10 cellular contexts compared by ENCODE assay signal in the genomic region with DNA sequence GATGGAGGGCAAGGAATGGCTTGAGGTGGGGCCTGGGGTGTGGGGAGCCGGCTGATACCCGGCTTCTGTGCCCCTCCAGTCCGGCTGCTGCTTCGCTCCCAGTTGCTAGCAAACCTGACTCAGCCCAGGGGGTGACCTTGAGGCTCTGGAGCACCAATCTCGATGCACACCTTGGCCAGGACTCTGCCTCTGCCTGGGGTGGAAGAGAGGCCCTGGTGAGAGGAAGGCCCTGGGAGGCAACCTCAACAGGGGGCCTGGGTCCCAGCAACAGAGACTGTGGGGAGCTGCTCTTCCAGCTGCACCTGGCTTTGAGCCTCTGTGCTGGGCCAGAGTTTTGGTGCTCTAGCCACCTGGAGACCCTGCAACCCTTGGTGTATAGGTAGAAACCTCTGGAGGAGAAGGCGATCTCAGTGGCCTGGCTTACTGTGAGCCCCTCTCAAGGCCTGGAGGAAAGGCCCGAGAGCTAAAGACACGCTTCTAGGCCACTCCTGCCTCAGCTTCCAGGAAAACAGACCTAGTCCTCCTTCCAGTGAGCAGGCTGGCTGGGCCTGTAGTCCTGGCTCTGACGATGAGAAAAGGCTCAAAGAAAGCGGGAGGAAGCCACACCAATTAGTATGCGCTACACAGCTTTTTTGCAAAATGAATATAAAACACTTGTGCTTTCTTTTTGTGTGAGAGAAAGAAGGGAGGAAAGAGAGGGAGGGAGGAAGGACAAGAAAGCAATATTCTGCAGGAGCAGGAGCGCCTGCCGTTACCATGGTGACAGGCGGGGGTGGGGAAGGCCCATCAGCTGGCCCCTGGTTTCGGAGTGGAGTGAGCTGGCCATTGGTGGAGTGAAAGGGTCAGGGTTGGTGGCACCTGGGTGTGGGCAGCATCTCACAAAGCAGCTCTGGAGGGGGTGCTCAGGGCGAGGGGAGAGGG. TPM values are rescaled to one million over a fixed set of nuclear protein-coding genes. Genes with fewer than 3 reads are reported as not detected.
DNase-seq lines count a peak whose midpoint lies in the region; ATAC-seq, FAIRE-seq and TF ChIP-seq lines count a peak whose summit lies in the region.
"Had no signal": no experiment of that assay in that cellular context is flagged by ENCODE, and none has a peak within 500 bp of the region (broad histone marks: within the 10 kb centered on the region; RNA-seq: fewer than 3 reads in every experiment).

No MANE protein-coding gene starts in this region.

- H3K27ac ChIP-seq in heart right ventricle = peak overlapping the region in 9 of 10 donors; percentile 30 to 82 (median 65)
- H3K27ac ChIP-seq in ectodermal cell (ENCODE audit: insufficient read depth, low read depth, low read length, poor library complexity, severe bottlenecking) = peak overlapping the region; percentile 69
- H3K27ac ChIP-seq in naive thymus-derived CD4-positive, alpha-beta T cell (ENCODE audit: low read depth, low read length) = no peak overlapping the region
- H3K27ac ChIP-seq in upper lobe of right lung = peak overlapping the region; percentile 86

- WGBS in heart right ventricle, 2 donors = 81 to 85% methylated on average over 16 of the region's 16 CpGs
- WGBS in ectodermal cell, 2 experiments = 78 to 80% methylated on average over 16 of the region's 16 CpGs

- H3K36me3 ChIP-seq in heart right ventricle (peaks cover 0 to 10% (median 0%) of the 10 kb centered on the region in 9 donors), ectodermal cell (ENCODE audit: control insufficient read depth, insufficient read depth, low read length) (no peaks in the 10 kb centered on the region), upper lobe of right lung (no peaks in the 10 kb centered on the region)
- H3K36me3 ChIP-seq in naive thymus-derived CD4-positive, alpha-beta T cell (ENCODE audit: control insufficient read depth in 2 of 3, insufficient read depth in 3 of 3, low read length in 3 of 3) = peaks cover 0 to 56% (median 0%) of the 10 kb centered on the region in 3 experiments

- no peaks in the 10 kb centered on the region for H3K9me3 ChIP-seq in heart right ventricle
- no peaks in the 10 kb centered on the region for H3K9me3 ChIP-seq in ectodermal cell (ENCODE audit: control insufficient read depth, low read length)
- H3K9me3 ChIP-seq in naive thymus-derived CD4-positive, alpha-beta T cell (ENCODE audit: control insufficient read depth in 2 of 3, low read length in 3 of 3) = no peaks in the 10 kb centered on the region
- no peaks in the 10 kb centered on the region for H3K9me3 ChIP-seq in upper lobe of right lung

- intact Hi-C loops in heart right ventricle (cut with DNase I) (loop anchor here in 4 of 10 donors (5.0 to 10.0 kb wide), 3 partner anchors 65 to 415 kb away; partner anchors contain the start of gene MTSS2 (in 2 of the 4)), Right ventricle myocardium inferior (cut with DNase I) (no loop called here), upper lobe of right lung (cut with DNase I) (no loop called here)
- intact Hi-C loops in naive thymus-derived CD4-positive, alpha-beta T cell (cut with micrococcal nuclease) = loop anchor here in 1 of 2 donors (1.0 kb wide), 1 partner anchor 20 kb away; no protein-coding TSS in a partner anchor

- no peaks in the 10 kb centered on the region for H3K27me3 Mint-ChIP-seq in naive thymus-derived CD4-positive, alpha-beta T cell
- H3K27me3 Mint-ChIP-seq: CD4-positive, CD25-positive, alpha-beta regulatory T cell had no signal

- H3K9me3 Mint-ChIP-seq in naive thymus-derived CD4-positive, alpha-beta T cell = no peaks in the 10 kb centered on the region
- H3K9me3 Mint-ChIP-seq: activated naive CD4-positive, alpha-beta T cell treated with anti-CD3 and anti-CD28 coated beads, Interleukin-2, amount 50 U/mL, for 72 hours; CD4-positive, CD25-positive, alpha-beta regulatory T cell had no signal

- H3K27me3 ChIP-seq in heart right ventricle = no peaks in the 10 kb centered on the region
- H3K27me3 ChIP-seq in ectodermal cell (ENCODE audit: control insufficient read depth, insufficient read depth, low read length, poor library complexity, severe bottlenecking) = no peaks in the 10 kb centered on the region
- H3K27me3 ChIP-seq in naive thymus-derived CD4-positive, alpha-beta T cell (ENCODE audit: control insufficient read depth in 2 of 2, insufficient read depth in 2 of 2, low read length in 2 of 2) = no peaks in the 10 kb centered on the region
- no peaks in the 10 kb centered on the region for H3K27me3 ChIP-seq in upper lobe of right lung

- H3K36me3 Mint-ChIP-seq in naive thymus-derived CD4-positive, alpha-beta T cell = peaks cover 0 to 40% (median 9%) of the 10 kb centered on the region in 5 donors
- H3K36me3 Mint-ChIP-seq: activated naive CD4-positive, alpha-beta T cell treated with anti-CD3 and anti-CD28 coated beads, Interleukin-2, amount 50 U/mL, for 72 hours had no signal

- H3K4me3 Mint-ChIP-seq in naive thymus-derived CD4-positive, alpha-beta T cell = peak overlapping the region in 2 of 10 donors; percentile 23 to 55
- H3K4me3 Mint-ChIP-seq: CD4-positive, CD25-positive, alpha-beta regulatory T cell had no signal

- DNase-seq in heart right ventricle (peak in 1 of 2 donors; percentile 38), Right ventricle myocardium inferior (ENCODE audit: missing footprints) (no peak), upper lobe of right lung (no peak), D721Med (ENCODE audit: insufficient read length, low spot score) (no peak)
- DNase-seq in naive thymus-derived CD4-positive, alpha-beta T cell = no peak
- DNase-seq: CD4-positive, CD25-positive, alpha-beta regulatory T cell had no signal

- CTCF ChIA-PET in naive thymus-derived CD4-positive, alpha-beta T cell (lab: Charles Lee) = interaction anchor here (1.3 to 2.7 kb wide), 3 partner anchors 8 to 24 kb away, joined by 3 to 15 read pairs (median 3); no protein-coding TSS in a partner anchor

- H3K4me1 Mint-ChIP-seq in naive thymus-derived CD4-positive, alpha-beta T cell = peaks cover 9 to 50% (median 20%) of the 10 kb centered on the region in 7 donors

- POLR2A ChIA-PET in naive thymus-derived CD4-positive, alpha-beta T cell (lab: Charles Lee) = interaction anchor here (5.9 kb wide), 1 partner anchor 12 kb away, joined by 59 read pairs; no protein-coding TSS in a partner anchor

- ATAC-seq in heart right ventricle (no peak), Right ventricle myocardium inferior (no peak), upper lobe of right lung (no peak), HG02763 (IDR thresholded peaks at IDR 0.05; ENCODE audit: unreplicated experiment) (no peak), GM18505 (IDR thresholded peaks at IDR 0.05; ENCODE audit: unreplicated experiment) (no peak)
- ATAC-seq in naive thymus-derived CD4-positive, alpha-beta T cell = no peak
- ATAC-seq: activated naive CD4-positive, alpha-beta T cell treated with anti-CD3 and anti-CD28 coated beads, Interleukin-2, amount 50 U/mL, for 72 hours had no signal

- FAIRE-seq in D721Med (lab: Jason Lieb, UNC) = no peak

- H3K4me1 ChIP-seq in heart right ventricle (peaks cover 32 to 73% (median 59%) of the 10 kb centered on the region in 9 donors), ectodermal cell (ENCODE audit: control insufficient read depth, insufficient read depth, low read length) (peaks cover 23% of the 10 kb centered on the region), upper lobe of right lung (peaks cover 81% of the 10 kb centered on the region)
- H3K4me1 ChIP-seq in naive thymus-derived CD4-positive, alpha-beta T cell (ENCODE audit: control insufficient read depth in 2 of 2, insufficient read depth in 2 of 2, low read length in 2 of 2) = peaks cover 0 to 6% of the 10 kb centered on the region in 2 donors

- H3K27ac Mint-ChIP-seq in naive thymus-derived CD4-positive, alpha-beta T cell = peak overlapping the region in 5 of 9 donors; percentile 22 to 94 (median 81)

- TF ChIP-seq CTCF in heart right ventricle (IDR thresholded peaks at IDR 0.05) (no peak), upper lobe of right lung (IDR thresholded peaks at IDR 0.05) (no peak), D721Med (IDR thresholded peaks at IDR 0.05; ENCODE audit: insufficient read depth, missing control alignments) (no peak)

- no peak for TF ChIP-seq POLR2A in GM18505 (IDR thresholded peaks at IDR 0.05; ENCODE audit: borderline replicate concordance, extremely low read depth, insufficient read depth, insufficient read length)

- H3K4me3 ChIP-seq in heart right ventricle (no peak overlapping the region), ectodermal cell (ENCODE audit: insufficient read depth, low read depth, low read length) (no peak overlapping the region), upper lobe of right lung (no peak overlapping the region)
- no peak overlapping the region for H3K4me3 ChIP-seq in naive thymus-derived CD4-positive, alpha-beta T cell (ENCODE audit: low read length)

RNA-seq across cellular contexts. Expression of gene VAC14, which starts 51.0 kb away (rescaled TPM):
- total RNA-seq in heart right ventricle = 10 to 100 TPM; 19.2 to 27.9 (median 22.7) TPM
- 10 to 100 TPM; 27.1 to 43.7 TPM for polyA plus RNA-seq in heart right ventricle
- total RNA-seq in Right ventricle myocardium inferior = 21.7 TPM
- polyA plus RNA-seq in ectodermal cell (2013, experiment 1 of 4) = 58.4 TPM
- polyA plus RNA-seq in ectodermal cell (2013, experiment 2 of 4) = 54.2 TPM
- 38.4 TPM for polyA plus RNA-seq in ectodermal cell (2013, experiment 3 of 4)
- polyA plus RNA-seq in ectodermal cell (2013, experiment 4 of 4) = 47.4 TPM
- 10 to 100 TPM; 36.7 to 47.1 (median 45.9) TPM for total RNA-seq in naive thymus-derived CD4-positive, alpha-beta T cell
- 10 to 100 TPM; 29.2 to 61.2 TPM for polyA plus RNA-seq in naive thymus-derived CD4-positive, alpha-beta T cell
- 52.2 TPM for total RNA-seq in upper lobe of right lung
